8 cellular contexts compared by ENCODE assay signal in the genomic region with DNA sequence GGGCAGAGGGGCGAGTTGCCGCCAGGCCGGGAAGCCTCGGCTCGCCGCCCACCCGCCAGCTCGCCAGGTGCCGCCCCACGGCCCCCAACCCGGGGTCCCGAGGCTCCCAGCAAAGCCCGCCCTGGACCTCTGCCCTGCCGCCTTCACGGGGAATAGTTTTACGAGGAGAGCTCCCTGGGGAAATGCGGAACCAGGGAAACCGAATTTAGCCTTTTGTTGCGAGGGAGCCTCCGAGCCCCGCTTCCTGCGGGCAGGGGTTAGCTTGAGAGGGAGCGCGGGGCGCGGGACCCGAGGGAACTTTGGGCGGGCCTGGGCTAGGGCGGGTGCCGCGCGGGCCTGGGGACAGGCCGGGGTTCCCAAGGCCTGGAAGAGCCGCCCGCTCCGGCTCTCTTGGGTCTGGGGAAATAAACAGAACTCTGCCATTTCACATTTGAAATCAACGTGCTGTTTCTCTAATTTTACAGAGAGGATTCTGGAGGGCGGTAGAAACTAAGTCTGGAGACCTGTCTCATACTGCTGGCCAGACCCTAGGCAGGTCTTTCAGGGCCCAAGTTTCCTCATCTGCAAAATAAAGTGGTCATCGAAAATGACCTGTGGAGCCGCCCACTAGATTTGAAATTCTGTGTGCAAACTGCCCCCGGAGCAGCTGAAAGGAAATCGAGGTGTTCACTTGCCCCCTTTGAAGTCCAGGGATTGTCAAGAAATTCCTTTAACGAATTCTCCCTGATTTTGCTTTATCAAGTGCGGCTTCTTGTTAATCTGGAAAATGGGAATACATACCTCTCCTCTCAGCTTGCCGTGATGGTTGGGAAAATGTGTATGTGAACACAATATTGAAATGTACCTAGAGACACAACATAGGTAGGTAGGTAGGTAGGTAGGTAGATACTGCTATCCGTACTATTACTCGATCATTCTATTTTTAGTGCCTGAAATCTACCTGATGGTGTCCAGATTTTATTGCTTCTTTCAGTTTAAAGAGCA. TPM values are rescaled to one million over a fixed set of nuclear protein-coding genes. Genes with fewer than 3 reads are reported as not detected.
DNase-seq lines count a peak whose midpoint lies in the region; ATAC-seq, FAIRE-seq and TF ChIP-seq lines count a peak whose summit lies in the region.

No MANE protein-coding gene starts in this region.

- H3K79me2 ChIP-seq in OCI-LY1 (ENCODE audit: insufficient read depth, low read length) (no peaks in the 10 kb centered on the region), astrocyte (ENCODE audit: insufficient read depth, low read length) (peaks cover 39% of the 10 kb centered on the region)

- H3K4me3 ChIP-seq in AG04449 (ENCODE audit: low read depth, low read length) (peak overlapping the region; percentile 80), OCI-LY1 (ENCODE audit: low read depth, low read length, poor library complexity, severe bottlenecking) (peak overlapping the region; percentile 48), astrocyte (ENCODE audit: insufficient read depth, low read depth, low read length) (peak overlapping the region; percentile 70), gastrocnemius medialis (peak overlapping the region; percentile 77 to 90 (median 82))

- H3K27me3 ChIP-seq in OCI-LY1 (ENCODE audit: insufficient read depth, low read length) = no peaks in the 10 kb centered on the region
- no peaks in the 10 kb centered on the region for H3K27me3 ChIP-seq in astrocyte (ENCODE audit: insufficient read depth, low read length)
- no peaks in the 10 kb centered on the region for H3K27me3 ChIP-seq in gastrocnemius medialis

- H3K27ac ChIP-seq in OCI-LY1 (ENCODE audit: low read depth, low read length, poor library complexity, severe bottlenecking) (no peak overlapping the region), astrocyte (ENCODE audit: low read depth, low read length) (peak overlapping the region; percentile 85), gastrocnemius medialis (peak overlapping the region; percentile 94 to 99 (median 97))

- H3K4me2 ChIP-seq in OCI-LY1 (ENCODE audit: low read length) = peak overlapping the region; percentile 41
- H3K4me2 ChIP-seq in astrocyte (ENCODE audit: low read length) = peak overlapping the region; percentile 98

- peak overlapping the region; percentile 75 for H3K27ac Mint-ChIP-seq in astrocyte (ENCODE audit: unreplicated experiment)

- no peaks in the 10 kb centered on the region for H3F3A ChIP-seq in OCI-LY1 (ENCODE audit: insufficient read depth, low read length)

- no peaks in the 10 kb centered on the region for H3K9me3 ChIP-seq in OCI-LY1 (ENCODE audit: low read length)
- no peaks in the 10 kb centered on the region for H3K9me3 ChIP-seq in astrocyte (ENCODE audit: insufficient read depth, low read depth, low read length)
- no peaks in the 10 kb centered on the region for H3K9me3 ChIP-seq in gastrocnemius medialis

- ATAC-seq in GM18868 (IDR thresholded peaks at IDR 0.05; ENCODE audit: unreplicated experiment) = peak; percentile 5
- ATAC-seq in HG03432 (IDR thresholded peaks at IDR 0.05; ENCODE audit: unreplicated experiment) = peak; percentile 18
- peak; percentile 18 to 29 for ATAC-seq in gastrocnemius medialis

- H3K4me1 ChIP-seq in OCI-LY1 (ENCODE audit: insufficient read depth, low read length, severe bottlenecking) (no peaks in the 10 kb centered on the region), astrocyte (ENCODE audit: insufficient read depth, low read length) (peaks cover 10% of the 10 kb centered on the region), gastrocnemius medialis (peaks cover 30 to 33% of the 10 kb centered on the region in 2 donors)

- H2AFZ ChIP-seq in OCI-LY1 (ENCODE audit: low read length) (no peak overlapping the region), astrocyte (ENCODE audit: low read depth, low read length) (peak overlapping the region; percentile 87)

- peak overlapping the region; percentile 83 for H3K4me3 Mint-ChIP-seq in astrocyte (ENCODE audit: unreplicated experiment)

- no peak for FAIRE-seq in astrocyte (lab: Jason Lieb, UNC)

- no peak for DNase-seq in AG04449 (ENCODE audit: low read depth, low spot score)
- peak; percentile 9 for DNase-seq in astrocyte (ENCODE audit: low read depth)
- DNase-seq in hippocampal formation (lab: John Stamatoyannopoulos, UW) = peak; percentile 50 to 56
- DNase-seq in gastrocnemius medialis = no peak
- DNase-seq in amniotic stem cell (lab: John Stamatoyannopoulos, UW) = no peak

- no peaks in the 10 kb centered on the region for H3K9me2 ChIP-seq in OCI-LY1 (ENCODE audit: low read depth, low read length)

- no peak overlapping the region for H3K9ac ChIP-seq in OCI-LY1 (ENCODE audit: low read length)
- H3K9ac ChIP-seq in astrocyte (ENCODE audit: low read length) = peak overlapping the region; percentile 90

- H3K27me3 Mint-ChIP-seq in astrocyte (ENCODE audit: low read depth, unreplicated experiment) = peaks cover 2% of the 10 kb centered on the region

- H4K20me1 ChIP-seq in OCI-LY1 (ENCODE audit: insufficient read depth, low read length) (no peaks in the 10 kb centered on the region), astrocyte (ENCODE audit: insufficient read depth, low read length) (peaks cover 34% of the 10 kb centered on the region)

- H3K9me3 Mint-ChIP-seq in astrocyte (ENCODE audit: unreplicated experiment) = no peaks in the 10 kb centered on the region

- TF ChIP-seq CTCF in AG04449 (IDR thresholded peaks at IDR 0.05; ENCODE audit: insufficient read depth, low read length, missing control alignments) (no peak), OCI-LY1 (IDR thresholded peaks at IDR 0.05; ENCODE audit: low read length) (no peak), astrocyte (IDR thresholded peaks at IDR 0.05; ENCODE audit: insufficient read depth, low read depth, low read length) (no peak), gastrocnemius medialis (IDR thresholded peaks at IDR 0.05 in 4 of 5, conservative IDR thresholded peaks at IDR 0.05 in 1 of 5) (no peak)

- no peak for TF ChIP-seq POLR2A in gastrocnemius medialis (IDR thresholded peaks at IDR 0.05)

- in situ Hi-C loops in gastrocnemius medialis (cut with MboI; ENCODE audit: low sequenced_read_pairs in 4 of 4) = no loop called here

- CTCF ChIA-PET in AG04449 (lab: Yijun Ruan, JAX) = interaction anchor here (0.8 to 12.2 kb wide), 5 partner anchors 10 to 390 kb away, joined by 3 to 504 read pairs (median 5); no protein-coding TSS in a partner anchor

- H3K36me3 Mint-ChIP-seq in astrocyte (ENCODE audit: low read depth, unreplicated experiment) = peaks cover 2% of the 10 kb centered on the region

- H3K4me1 Mint-ChIP-seq in astrocyte (ENCODE audit: low read depth, unreplicated experiment) = peaks cover 15% of the 10 kb centered on the region

- POLR2A ChIA-PET in AG04449 (lab: Yijun Ruan, JAX) = interaction anchor here (0.6 to 1.4 kb wide), 16 partner anchors 8 to 1910 kb away, joined by 3 to 31 read pairs (median 3); partner anchors contain the start of gene TEDDM1

- H3K36me3 ChIP-seq in OCI-LY1 (ENCODE audit: insufficient read depth, low read length) (no peaks in the 10 kb centered on the region), astrocyte (ENCODE audit: insufficient read depth, low read length) (peaks cover 8% of the 10 kb centered on the region), gastrocnemius medialis (peaks cover 20 to 40% of the 10 kb centered on the region in 2 donors)

- intact Hi-C loops in gastrocnemius medialis (cut with DNase I; ENCODE audit: low total_unique reads) = loop anchor here (1.0 to 10.0 kb wide), 3 partner anchors 158 to 249 kb away; no protein-coding TSS in a partner anchor

RNA-seq across cellular contexts. Expression of gene GLUL, which starts 0.7 kb away (rescaled TPM):
- total RNA-seq in astrocyte (134 and 158 TPM in 2 replicates), gastrocnemius medialis (over 10,000 TPM in 2 of 4 donors, 1,000 to 10,000 TPM in 2; 4,746 to 22,010 (median 11,052) TPM)

RNA-seq across cellular contexts. Expression of gene TEDDM1, which starts 8.1 kb away (rescaled TPM):
- total RNA-seq in astrocyte (not detected in 2 replicates), gastrocnemius medialis (not detected)

RNA-seq across cellular contexts. Expression of gene RGSL1, which starts 57.6 kb away (rescaled TPM):
- total RNA-seq in astrocyte (not detected in 2 replicates), gastrocnemius medialis (not detected)

Comparison
In these comparisons a context has a peak if more than half of its experiments do, and no peak if none do; other contexts are left out.
1. DNase-seq: peak in astrocyte (single experiment) and hippocampal formation (2 of 2); none in AG04449 (single experiment), gastrocnemius medialis (0 of 2) and amniotic stem cell (single experiment).
2. RNA of gene GLUL, which starts 0.7 kb away (total RNA-seq): 4,746 to 22,010 TPM in gastrocnemius medialis; 134 to 158 TPM in astrocyte; every median in the first group is over 10 times any median in the second.
3. Peak in every context shown above with its lines, with median percentiles within 50 percentile points of each other: H3K4me3 ChIP-seq and ATAC-seq.